Comparison of ENCODE assay signal across 8 cellular contexts in genomic region chr18:51196811-51197660, GRCh38. TPM values are rescaled to one million over a fixed set of nuclear protein-coding genes. Genes with fewer than 3 reads are reported as not detected.
DNase-seq lines count a peak whose midpoint lies in the region; ATAC-seq and TF ChIP-seq lines count a peak whose summit lies in the region.

No MANE protein-coding gene starts in this region.

- DNase-seq in NCI-H82 (lab: John Stamatoyannopoulos, UW) (peak; percentile 48), NCI-H82 treated with DMSO at 0.1 percent for 48 hours (lab: John Stamatoyannopoulos, UW; ENCODE audit: unreplicated experiment) (no peak), HFFc6 (peak; percentile 21), NCI-H146 treated with DMSO at 0.1 percent for 48 hours (lab: John Stamatoyannopoulos, UW; ENCODE audit: unreplicated experiment) (peak; percentile 61), fibroblast of mammary gland (ENCODE audit: low read depth) (peak; percentile 51), natural killer cell (peak; percentile 49)
- peak in 1 of 2 donors; percentile 50 for DNase-seq in activated T-cell treated with anti-CD3 and anti-CD28 coated beads, Interleukin-2, amount 50 U/mL, for 72 hours

- H3K4me3 ChIP-seq in fibroblast of mammary gland (ENCODE audit: control insufficient read depth, low read depth, low read length), result peak overlapping the region; percentile 91
- H3K4me3 ChIP-seq in urinary bladder (ENCODE audit: low read depth, low read length), result peak overlapping the region; percentile 99

- peak overlapping the region; percentile 97 for H3K27ac Mint-ChIP-seq in HFFc6
- H3K27ac Mint-ChIP-seq in activated T-cell treated with anti-CD3 and anti-CD28 coated beads, Interleukin-2, amount 50 U/mL, for 72 hours, result peak overlapping the region; percentile 82
- H3K27ac Mint-ChIP-seq in natural killer cell, result peak overlapping the region; percentile 93 to 97

- peak; percentile 7 to 77 for ATAC-seq in activated T-cell treated with anti-CD3 and anti-CD28 coated beads, Interleukin-2, amount 50 U/mL, for 72 hours (replicated peaks in 1 of 2)
- peak; percentile 0 to 1 (median 1) for ATAC-seq in natural killer cell

- H3K9me3 Mint-ChIP-seq in HFFc6, result 0 out of 2 replicates have a peak, but pooled peaks cover 3% of the 10 kb centered on the region
- peaks cover 0 to 2% of the 10 kb centered on the region in 2 donors for H3K9me3 Mint-ChIP-seq in activated T-cell treated with anti-CD3 and anti-CD28 coated beads, Interleukin-2, amount 50 U/mL, for 72 hours
- H3K9me3 Mint-ChIP-seq in natural killer cell, result no peaks in the 10 kb centered on the region

- peak overlapping the region; percentile 99 for H3K4me3 Mint-ChIP-seq in HFFc6
- H3K4me3 Mint-ChIP-seq in activated T-cell treated with anti-CD3 and anti-CD28 coated beads, Interleukin-2, amount 50 U/mL, for 72 hours, result peak overlapping the region; percentile 80 to 96
- peak overlapping the region; percentile 97 for H3K4me3 Mint-ChIP-seq in natural killer cell

- TF ChIP-seq CTCF in HFFc6 (IDR thresholded peaks at IDR 0.05) (no peak), fibroblast of mammary gland (conservative IDR thresholded peaks at IDR 0.05; ENCODE audit: control insufficient read depth, insufficient read depth, low read depth, low read length) (no peak), natural killer cell (IDR thresholded peaks at IDR 0.05) (no peak)

- H3K36me3 ChIP-seq in urinary bladder (ENCODE audit: insufficient read depth), result no peaks in the 10 kb centered on the region

- WGBS in urinary bladder, result under 1% methylated on average over 102 of the region's 102 CpGs

- peak overlapping the region; percentile 96 for H3K27ac ChIP-seq in urinary bladder (ENCODE audit: low read depth)

- intact Hi-C loops in natural killer cell (cut with micrococcal nuclease), result loop anchor here (1.0 to 5.0 kb wide), 3 partner anchors 14 to 320 kb away; partner anchors contain the start of genes ME2 and SMAD4

- H3K4me1 Mint-ChIP-seq in HFFc6 (ENCODE audit: low read depth) (peaks cover 38% of the 10 kb centered on the region), natural killer cell (peaks cover 60 to 65% of the 10 kb centered on the region in 2 donors)
- H3K4me1 Mint-ChIP-seq in activated T-cell treated with anti-CD3 and anti-CD28 coated beads, Interleukin-2, amount 50 U/mL, for 72 hours (ENCODE audit: low read depth), result peaks cover 37% of the 10 kb centered on the region

- H3K27me3 Mint-ChIP-seq in HFFc6 (ENCODE audit: insufficient read depth), result peaks cover 5% of the 10 kb centered on the region
- no peaks in the 10 kb centered on the region for H3K27me3 Mint-ChIP-seq in activated T-cell treated with anti-CD3 and anti-CD28 coated beads, Interleukin-2, amount 50 U/mL, for 72 hours (ENCODE audit: low read depth)
- no peaks in the 10 kb centered on the region for H3K27me3 Mint-ChIP-seq in natural killer cell (ENCODE audit: low read depth in 2 of 2)

- peaks cover 6% of the 10 kb centered on the region; the same call in 1 of the 2 replicates for H3K36me3 Mint-ChIP-seq in HFFc6 (ENCODE audit: low read depth)
- peaks cover 21 to 23% of the 10 kb centered on the region in 2 donors for H3K36me3 Mint-ChIP-seq in activated T-cell treated with anti-CD3 and anti-CD28 coated beads, Interleukin-2, amount 50 U/mL, for 72 hours (ENCODE audit: insufficient read depth in 2 of 2)
- H3K36me3 Mint-ChIP-seq in natural killer cell, result no peaks in the 10 kb centered on the region

- H3K4me1 ChIP-seq in urinary bladder (ENCODE audit: insufficient read depth), result peaks cover 3% of the 10 kb centered on the region

RNA-seq across cellular contexts. Expression of gene MEX3C, which starts 0.4 kb away (rescaled TPM):
- 10 to 100 TPM; 31.2 to 39.3 (median 35.6) TPM for total RNA-seq in HFFc6 (2021; fragmentation: NEBNext Ultra II Directional; extraction: Animal tissue kit (Norgen Biotek cat#: 25700))
- total RNA-seq in activated T-cell treated with anti-CD3 and anti-CD28 coated beads, Interleukin-2, amount 50 U/mL, for 72 hours, result 10 to 100 TPM; 85.0 to 94.5 TPM
- 100 to 1,000 TPM; 189 to 205 (median 202) TPM for total RNA-seq in natural killer cell
- total RNA-seq in urinary bladder, result 53.8 TPM
- 21.5 TPM for polyA plus RNA-seq in urinary bladder
